15 cellular contexts compared by ENCODE assay signal in genomic region chr5:82422751-82423181, GRCh38.
DNase-seq lines count a peak whose midpoint lies in the region; ATAC-seq, FAIRE-seq and TF ChIP-seq lines count a peak whose summit lies in the region.
"Had no signal": no experiment of that assay in that cellular context is flagged by ENCODE, and none has a peak within 500 bp of the region (broad histone marks: within the 10 kb centered on the region; RNA-seq: fewer than 3 reads in every experiment).

No MANE protein-coding gene starts in this region.

- H3K27me3 ChIP-seq in GM23338 (ENCODE audit: insufficient read depth) (no peaks in the 10 kb centered on the region), astrocyte (ENCODE audit: insufficient read depth, low read length) (no peaks in the 10 kb centered on the region), smooth muscle cell (ENCODE audit: low read depth) (no peaks in the 10 kb centered on the region)

- no peak for TF ChIP-seq CTCF in GM23338 (conservative IDR thresholded peaks at IDR 0.05; ENCODE audit: low read depth in 2 of 2)
- no peak for TF ChIP-seq CTCF in astrocyte (IDR thresholded peaks at IDR 0.05; ENCODE audit: insufficient read depth, low read depth, low read length)
- TF ChIP-seq CTCF in smooth muscle cell (IDR thresholded peaks at IDR 0.05; ENCODE audit: borderline replicate concordance, insufficient read depth, poor library complexity, severe bottlenecking): no peak
- no peak for TF ChIP-seq CTCF in WTC11 (IDR thresholded peaks at IDR 0.05)

- H3K9me2 ChIP-seq in GM23338 (ENCODE audit: insufficient read depth): no peaks in the 10 kb centered on the region

- DNase-seq in GM23338 (ENCODE audit: low spot score): no peak
- peak; percentile 93 for DNase-seq in astrocyte (ENCODE audit: low read depth)
- DNase-seq in left ventricle myocardium superior: no peak
- no peak for DNase-seq in smooth muscle cell (lab: John Stamatoyannopoulos, UW; ENCODE audit: unreplicated experiment)
- DNase-seq in effector CD4-positive, alpha-beta T cell: no peak
- no peak for DNase-seq in WTC11 (ENCODE audit: low spot score)
- DNase-seq: activated CD4-positive, alpha-beta memory T cell treated with anti-CD3 and anti-CD28 coated beads, Interleukin-2, amount 10 ng/mL, durations not matched to agents 7 days and 5 days; activated naive CD4-positive, alpha-beta T cell treated with anti-CD3 and anti-CD28 coated beads for 36 hours; CD4-positive, alpha-beta memory T cell; hippocampal formation; NCI-H146; SW 1271 had no signal

- H3K36me3 ChIP-seq in GM23338 (ENCODE audit: insufficient read depth) (no peaks in the 10 kb centered on the region; the same call in 1 of the 2 replicates), astrocyte (ENCODE audit: insufficient read depth, low read length) (no peaks in the 10 kb centered on the region), smooth muscle cell (ENCODE audit: low read depth) (no peaks in the 10 kb centered on the region)

- CTCF ChIA-PET in WTC11 (lab: Charles Lee): no interaction called here

- H4K20me1 ChIP-seq in GM23338 (replicated peaks; ENCODE audit: insufficient read depth): no peaks in the 10 kb centered on the region
- no peaks in the 10 kb centered on the region for H4K20me1 ChIP-seq in astrocyte (ENCODE audit: insufficient read depth, low read length)
- H4K20me1 ChIP-seq in smooth muscle cell (ENCODE audit: low read depth): no peaks in the 10 kb centered on the region

- intact Hi-C loops in left ventricle myocardium superior (cut with micrococcal nuclease): no loop called here

- H3K4me1 Mint-ChIP-seq in GM23338 (peaks cover 18% of the 10 kb centered on the region), astrocyte (ENCODE audit: low read depth, unreplicated experiment) (peaks cover 11% of the 10 kb centered on the region), WTC11 (peaks cover 21% of the 10 kb centered on the region)
- H3K4me1 Mint-ChIP-seq: CD4-positive, alpha-beta memory T cell had no signal

- H3K9ac ChIP-seq in astrocyte (ENCODE audit: low read length) (peak overlapping the region; percentile 3), smooth muscle cell (ENCODE audit: low read depth) (no peak overlapping the region)

- H3K9me3 Mint-ChIP-seq in GM23338: no peaks in the 10 kb centered on the region; the same call in 2 of the 3 replicates
- peaks cover 5% of the 10 kb centered on the region for H3K9me3 Mint-ChIP-seq in astrocyte (ENCODE audit: unreplicated experiment)
- peaks cover 10% of the 10 kb centered on the region for H3K9me3 Mint-ChIP-seq in WTC11
- H3K9me3 Mint-ChIP-seq: activated CD4-positive, alpha-beta memory T cell treated with anti-CD3 and anti-CD28 coated beads, Interleukin-2, amount 10 ng/mL, durations not matched to agents 7 days and 5 days; activated naive CD4-positive, alpha-beta T cell treated with anti-CD3 and anti-CD28 coated beads for 36 hours; CD4-positive, alpha-beta memory T cell had no signal

- H3K4me2 ChIP-seq in GM23338: no peak overlapping the region
- no peak overlapping the region for H3K4me2 ChIP-seq in astrocyte (ENCODE audit: low read length)
- H3K4me2 ChIP-seq in smooth muscle cell: peak overlapping the region; percentile 22

- ATAC-seq in GM23338 (no peak), left ventricle myocardium superior (peak; percentile 71), HG02970 (IDR thresholded peaks at IDR 0.05; ENCODE audit: low FRiP score, unreplicated experiment) (no peak), WTC11 (no peak), HG02973 (IDR thresholded peaks at IDR 0.05; ENCODE audit: unreplicated experiment) (no peak)

- H3K9me3 ChIP-seq in astrocyte (ENCODE audit: insufficient read depth, low read depth, low read length) (no peaks in the 10 kb centered on the region), smooth muscle cell (replicated peaks; ENCODE audit: low read depth) (no peaks in the 10 kb centered on the region)

- peak; percentile 23 for FAIRE-seq in astrocyte (lab: Jason Lieb, UNC)
- FAIRE-seq: HTR-8/SVneo had no signal

- H3K4me3 ChIP-seq in GM23338: no peak overlapping the region
- H3K4me3 ChIP-seq in astrocyte (ENCODE audit: insufficient read depth, low read depth, low read length): no peak overlapping the region
- H3K4me3 ChIP-seq in smooth muscle cell: no peak overlapping the region

- WGBS in smooth muscle cell (ENCODE audit: low lambda C conversion rate): 67% methylated on average over 6 of the region's 6 CpGs

- peaks cover 11% of the 10 kb centered on the region for H3K4me1 ChIP-seq in GM23338 (ENCODE audit: insufficient read depth)
- peaks cover 26% of the 10 kb centered on the region for H3K4me1 ChIP-seq in astrocyte (ENCODE audit: insufficient read depth, low read length)
- H3K4me1 ChIP-seq in smooth muscle cell (ENCODE audit: low read depth): no peaks in the 10 kb centered on the region

- H3K4me3 Mint-ChIP-seq in GM23338 (no peak overlapping the region), astrocyte (ENCODE audit: unreplicated experiment) (no peak overlapping the region), WTC11 (no peak overlapping the region)
- H3K4me3 Mint-ChIP-seq: activated CD4-positive, alpha-beta memory T cell treated with anti-CD3 and anti-CD28 coated beads, Interleukin-2, amount 10 ng/mL, durations not matched to agents 7 days and 5 days; activated naive CD4-positive, alpha-beta T cell treated with anti-CD3 and anti-CD28 coated beads for 36 hours; CD4-positive, alpha-beta memory T cell had no signal

- peak overlapping the region; percentile 63; the same call in 1 of the 2 replicates for H2AFZ ChIP-seq in GM23338
- H2AFZ ChIP-seq in astrocyte (ENCODE audit: low read depth, low read length): peak overlapping the region; percentile 39
- H2AFZ ChIP-seq in smooth muscle cell (ENCODE audit: low read depth): peak overlapping the region; percentile 46

- H3K27ac Mint-ChIP-seq in GM23338 (no peak overlapping the region), astrocyte (ENCODE audit: unreplicated experiment) (peak overlapping the region; percentile 34), WTC11 (no peak overlapping the region)
- H3K27ac Mint-ChIP-seq: activated CD4-positive, alpha-beta memory T cell treated with anti-CD3 and anti-CD28 coated beads, Interleukin-2, amount 10 ng/mL, durations not matched to agents 7 days and 5 days; activated naive CD4-positive, alpha-beta T cell treated with anti-CD3 and anti-CD28 coated beads for 36 hours; CD4-positive, alpha-beta memory T cell had no signal

- H3K27me3 Mint-ChIP-seq in GM23338 (ENCODE audit: insufficient read depth, low read depth, poor library complexity) (peaks cover 6% of the 10 kb centered on the region), astrocyte (ENCODE audit: low read depth, unreplicated experiment) (peaks cover under 1% of the 10 kb centered on the region), WTC11 (ENCODE audit: low read depth) (no peaks in the 10 kb centered on the region; the same call in 1 of the 2 replicates)
- H3K27me3 Mint-ChIP-seq: activated CD4-positive, alpha-beta memory T cell treated with anti-CD3 and anti-CD28 coated beads, Interleukin-2, amount 10 ng/mL, durations not matched to agents 7 days and 5 days; CD4-positive, alpha-beta memory T cell had no signal

- no peak overlapping the region for H3K27ac ChIP-seq in GM23338 (ENCODE audit: low read depth)
- H3K27ac ChIP-seq in astrocyte (ENCODE audit: low read depth, low read length): peak overlapping the region; percentile 12
- H3K27ac ChIP-seq in smooth muscle cell (ENCODE audit: low read depth): peak overlapping the region; percentile 54

- POLR2A ChIA-PET in WTC11 (lab: Charles Lee): interaction anchor here (0.8 kb wide), 1 partner anchor 1172 kb away, joined by 3 read pairs; no protein-coding TSS in a partner anchor

- no peaks in the 10 kb centered on the region for H3F3A ChIP-seq in GM23338 (replicated peaks; ENCODE audit: low read depth)
- H3F3A ChIP-seq in smooth muscle cell (ENCODE audit: low read depth): no peaks in the 10 kb centered on the region

- no peaks in the 10 kb centered on the region for H3K79me2 ChIP-seq in GM23338 (replicated peaks; ENCODE audit: insufficient read depth)
- H3K79me2 ChIP-seq in astrocyte (ENCODE audit: insufficient read depth, low read length): no peaks in the 10 kb centered on the region
- no peaks in the 10 kb centered on the region for H3K79me2 ChIP-seq in smooth muscle cell (ENCODE audit: low read depth)

- no peaks in the 10 kb centered on the region for H3K36me3 Mint-ChIP-seq in GM23338 (ENCODE audit: low read depth)
- peaks cover 2% of the 10 kb centered on the region for H3K36me3 Mint-ChIP-seq in astrocyte (ENCODE audit: low read depth, unreplicated experiment)
- H3K36me3 Mint-ChIP-seq in WTC11: no peaks in the 10 kb centered on the region
- H3K36me3 Mint-ChIP-seq: CD4-positive, alpha-beta memory T cell had no signal

TF ChIP-seq in GM23338, 12 proteins besides CTCF, POLR2A, EP300 and RAD21 (continues in another document):
- TF ChIP-seq ZNF114 (CRISPR knock-in tag; IDR thresholded peaks at IDR 0.05): no peak

TF ChIP-seq in WTC11, 78 proteins besides CTCF, POLR2A, EP300 and RAD21 (continues in another document):
- TF ChIP-seq ATF3 (CRISPR knock-in tag; conservative IDR thresholded peaks at IDR 0.05): no peak
- no peak for TF ChIP-seq CREM (CRISPR knock-in tag; IDR thresholded peaks at IDR 0.05)
- no peak for TF ChIP-seq RELA (CRISPR knock-in tag; IDR thresholded peaks at IDR 0.05; ENCODE audit: borderline replicate concordance)
